Comparison of ENCODE assay signal across 14 cellular contexts in genomic region chr17:62648247-62648953, GRCh38. TPM values are rescaled to one million over a fixed set of nuclear protein-coding genes. Genes with fewer than 3 reads are reported as not detected.
DNase-seq lines count a peak whose midpoint lies in the region; ATAC-seq and TF ChIP-seq lines count a peak whose summit lies in the region.
"Had no signal": no experiment of that assay in that cellular context is flagged by ENCODE, and none has a peak within 500 bp of the region (broad histone marks: within the 10 kb centered on the region; RNA-seq: fewer than 3 reads in every experiment).

No MANE protein-coding gene starts in this region.

- H3K27me3 ChIP-seq in aorta (ENCODE audit: control insufficient read depth in 1 of 2, insufficient read depth in 2 of 2, low read length in 1 of 2) = no peaks in the 10 kb centered on the region
- H3K27me3 ChIP-seq: Peyer's patch had no signal

- no peak for TF ChIP-seq CTCF in nephron (IDR thresholded peaks at IDR 0.05; ENCODE audit: unreplicated experiment in 3 of 3)

- no peak overlapping the region for H3K9ac ChIP-seq in SK-N-MC (ENCODE audit: insufficient read length)

- H3K4me3 Mint-ChIP-seq in nephron (no peak overlapping the region), T-cell (no peak overlapping the region)
- no peak overlapping the region for H3K4me3 Mint-ChIP-seq in activated T-cell treated with anti-CD3 and anti-CD28 coated beads, Interleukin-2, amount 50 U/mL, for 72 hours
- H3K4me3 Mint-ChIP-seq: CD14-positive monocyte, memory B cell had no signal

- H3K27ac ChIP-seq in SK-N-MC (0 out of 2 replicates have a peak overlapping the region, but pooled peaks have one; percentile 19), aorta (ENCODE audit: low read depth in 1 of 2, low read length in 2 of 2) (peak overlapping the region; percentile 37 to 49)
- H3K27ac ChIP-seq: Peyer's patch had no signal

- peaks cover 30% of the 10 kb centered on the region for H3K4me1 Mint-ChIP-seq in nephron
- H3K4me1 Mint-ChIP-seq in T-cell = peaks cover 12 to 19% (median 15%) of the 10 kb centered on the region in 3 donors
- H3K4me1 Mint-ChIP-seq in activated T-cell treated with anti-CD3 and anti-CD28 coated beads, Interleukin-2, amount 50 U/mL, for 72 hours (ENCODE audit: low read depth) = peaks cover 22% of the 10 kb centered on the region

- H3K36me3 Mint-ChIP-seq in nephron (ENCODE audit: low read depth) = peaks cover 10% of the 10 kb centered on the region
- no peaks in the 10 kb centered on the region for H3K36me3 Mint-ChIP-seq in T-cell
- H3K36me3 Mint-ChIP-seq in activated T-cell treated with anti-CD3 and anti-CD28 coated beads, Interleukin-2, amount 50 U/mL, for 72 hours (ENCODE audit: insufficient read depth in 2 of 2) = no peaks in the 10 kb centered on the region
- H3K36me3 Mint-ChIP-seq: CD14-positive monocyte, memory B cell had no signal

- H3K36me3 ChIP-seq in SK-N-MC (ENCODE audit: insufficient read depth, low read length) (no peaks in the 10 kb centered on the region), aorta (ENCODE audit: control insufficient read depth in 1 of 2, insufficient read depth in 2 of 2, low read length in 1 of 2) (no peaks in the 10 kb centered on the region)
- H3K36me3 ChIP-seq: Peyer's patch had no signal

- no peaks in the 10 kb centered on the region for H3K4me1 ChIP-seq in aorta (ENCODE audit: control insufficient read depth in 1 of 2, insufficient read depth in 2 of 2, low read length in 2 of 2)

- H3K9me3 Mint-ChIP-seq in nephron (no peaks in the 10 kb centered on the region), T-cell (no peaks in the 10 kb centered on the region)
- H3K9me3 Mint-ChIP-seq in activated T-cell treated with anti-CD3 and anti-CD28 coated beads, Interleukin-2, amount 50 U/mL, for 72 hours = no peaks in the 10 kb centered on the region
- H3K9me3 Mint-ChIP-seq: memory B cell had no signal

- POLR2A ChIA-PET in T-cell (lab: Charles Lee) = no interaction called here

- H3K4me3 ChIP-seq in SK-N-MC (no peak overlapping the region), aorta (ENCODE audit: low read length in 2 of 2) (no peak overlapping the region)
- H3K4me3 ChIP-seq: Peyer's patch had no signal

- 6 to 8% methylated on average over 15 of the region's 15 CpGs for WGBS in aorta, 2 donors

- H3K27me3 Mint-ChIP-seq in nephron (ENCODE audit: low read depth) (no peaks in the 10 kb centered on the region), T-cell (peaks cover 0 to 1% of the 10 kb centered on the region in 2 donors)
- H3K27me3 Mint-ChIP-seq in activated T-cell treated with anti-CD3 and anti-CD28 coated beads, Interleukin-2, amount 50 U/mL, for 72 hours (ENCODE audit: low read depth) = peaks cover 48% of the 10 kb centered on the region

- intact Hi-C loops in Right ventricle myocardium superior (cut with DNase I) (no loop called here), aorta (cut with DNase I) (no loop called here)

- CTCF ChIA-PET in T-cell (lab: Charles Lee) = no interaction called here

- DNase-seq in SK-N-MC (ENCODE audit: low read depth, low spot score) = no peak
- DNase-seq in Right ventricle myocardium superior = peak; percentile 55
- peak in 1 of 2 donors; percentile 8 for DNase-seq in aorta
- DNase-seq in T-cell = no peak
- DNase-seq in activated T-cell treated with anti-CD3 and anti-CD28 coated beads, Interleukin-2, amount 50 U/mL, for 72 hours = no peak
- DNase-seq: activated T-cell treated with anti-CD3 and anti-CD28 coated beads for 4 hours, amygdala, erythroblast, NCI-H187 treated with DMSO at 0.1 percent for 48 hours, Peyer's patch had no signal

- ATAC-seq in Right ventricle myocardium superior (ENCODE audit: poor library complexity) (peak; percentile 24), aorta (ENCODE audit: low FRiP score) (peak; percentile 4), T-cell (replicated peaks in 1 of 4) (no peak), HG03025 (IDR thresholded peaks at IDR 0.05; ENCODE audit: low FRiP score, unreplicated experiment) (no peak)
- ATAC-seq in activated T-cell treated with anti-CD3 and anti-CD28 coated beads, Interleukin-2, amount 50 U/mL, for 72 hours (replicated peaks in 1 of 2) = no peak

- peak overlapping the region; percentile 56 to 72 (median 66) for H3K27ac Mint-ChIP-seq in nephron
- H3K27ac Mint-ChIP-seq in T-cell = no peak overlapping the region
- H3K27ac Mint-ChIP-seq in activated T-cell treated with anti-CD3 and anti-CD28 coated beads, Interleukin-2, amount 50 U/mL, for 72 hours = no peak overlapping the region
- H3K27ac Mint-ChIP-seq: CD14-positive monocyte, memory B cell had no signal

- no peaks in the 10 kb centered on the region for H3K9me3 ChIP-seq in SK-N-MC (ENCODE audit: low read depth, low read length)
- H3K9me3 ChIP-seq in aorta (ENCODE audit: control insufficient read depth, low read length) = no peaks in the 10 kb centered on the region
- H3K9me3 ChIP-seq: Peyer's patch had no signal

RNA-seq across cellular contexts. Expression of gene MRC2, which starts 20.9 kb away (rescaled TPM):
- 23.0 TPM for total RNA-seq in Right ventricle myocardium superior
- 100 to 1,000 TPM in 1 of 2 donors, 10 to 100 TPM in 1; 93.8 to 232 TPM for total RNA-seq in aorta
- 100 to 1,000 TPM in 1 of 2 donors, 10 to 100 TPM in 1; 15.3 to 149 TPM for polyA plus RNA-seq in aorta
- total RNA-seq in T-cell = 1 to 10 TPM; 4.0 to 7.6 (median 5.2) TPM
- 10 to 100 TPM in 1 of 2 donors, 1 to 10 TPM in 1; 6.1 to 14.2 TPM for total RNA-seq in activated T-cell treated with anti-CD3 and anti-CD28 coated beads, Interleukin-2, amount 50 U/mL, for 72 hours
- polyA plus RNA-seq: CD14-positive monocyte had no signal

Comparison
In these comparisons a context has a peak if more than half of its experiments do, and no peak if none do; other contexts are left out.
1. ATAC-seq: peak in Right ventricle myocardium superior (single experiment) and aorta (single experiment); none in T-cell (0 of 4), HG03025 (single experiment) and activated T-cell treated with anti-CD3 and anti-CD28 coated beads, Interleukin-2, amount 50 U/mL, for 72 hours (0 of 2).
2. H3K27ac Mint-ChIP-seq: peak in nephron (3 of 3); none in T-cell (0 of 2) and activated T-cell treated with anti-CD3 and anti-CD28 coated beads, Interleukin-2, amount 50 U/mL, for 72 hours (single experiment).